1 cellular context compared by ENCODE assay signal in genomic region chr2:12818416-12819097, GRCh38.
TF ChIP-seq lines count a peak whose summit lies in the region.

No MANE protein-coding gene starts in this region.

TF ChIP-seq in GM23338, 12 proteins besides CTCF, POLR2A, EP300 and RAD21 (continued from another document):
- no peak for TF ChIP-seq ZNF462 (CRISPR knock-in tag; IDR thresholded peaks at IDR 0.05)
- no peak for TF ChIP-seq JUNB (IDR thresholded peaks at IDR 0.05; ENCODE audit: unreplicated experiment)
- no peak for TF ChIP-seq EZH2 (IDR thresholded peaks at IDR 0.05; ENCODE audit: low read depth, unreplicated experiment)
- no peak for TF ChIP-seq CREB1 (CRISPR knock-in tag; IDR thresholded peaks at IDR 0.05; ENCODE audit: low read depth)
- TF ChIP-seq ETS1 (IDR thresholded peaks at IDR 0.05) = no peak
- TF ChIP-seq REST (IDR thresholded peaks at IDR 0.05; ENCODE audit: unreplicated experiment) = no peak
- no peak for TF ChIP-seq STAT1 (IDR thresholded peaks at IDR 0.05; ENCODE audit: unreplicated experiment)
- TF ChIP-seq NANOG (IDR thresholded peaks at IDR 0.05; ENCODE audit: borderline replicate concordance) = no peak
